Comparison of ENCODE assay signal across 28 cellular contexts in the genomic region with DNA sequence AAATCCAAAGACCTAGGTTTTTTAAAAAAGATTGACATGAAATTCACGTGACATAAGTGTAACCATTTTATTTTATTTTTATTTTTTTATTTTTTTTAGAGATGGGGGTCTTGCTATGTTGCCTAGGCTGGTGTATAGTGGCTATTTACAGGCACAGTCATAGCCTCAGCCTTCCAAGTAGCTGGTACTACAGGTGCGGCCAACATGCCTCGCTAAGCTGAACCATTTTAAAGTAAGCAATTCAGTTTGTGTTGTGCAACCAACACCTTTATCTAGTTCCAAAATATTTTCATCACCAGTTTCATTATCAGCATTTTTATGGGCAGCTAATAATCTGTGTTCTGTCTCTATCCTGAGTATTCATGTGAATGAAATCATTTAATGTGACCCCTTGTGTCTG.
"Had no signal": no experiment of that assay in that cellular context is flagged by ENCODE, and none has a peak within 500 bp of the region (broad histone marks: within the 10 kb centered on the region; RNA-seq: fewer than 3 reads in every experiment).

No MANE protein-coding gene starts in this region.

- H3K9me3 ChIP-seq: colonic mucosa, esophagus muscularis mucosa, esophagus squamous epithelium, gastrocnemius medialis, gastroesophageal sphincter, heart left ventricle, heart right ventricle had no signal

- H3K4me3 ChIP-seq: colonic mucosa, coronary artery, dorsolateral prefrontal cortex, esophagus muscularis mucosa, esophagus squamous epithelium, gastrocnemius medialis, gastroesophageal sphincter, heart left ventricle, heart right ventricle had no signal

- H3K36me3 ChIP-seq: colonic mucosa, esophagus muscularis mucosa, esophagus squamous epithelium, gastrocnemius medialis, gastroesophageal sphincter, heart left ventricle, heart right ventricle had no signal

- FAIRE-seq: colon, endometrium, endothelial cell of umbilical vein, frontal cortex had no signal

- H3K27ac ChIP-seq: colonic mucosa, coronary artery, dorsolateral prefrontal cortex, epithelial cell of prostate, esophagus muscularis mucosa, esophagus squamous epithelium, foreskin keratinocyte, gastrocnemius medialis, gastroesophageal sphincter, heart left ventricle, heart right ventricle had no signal

- ATAC-seq: effector memory CD8-positive, alpha-beta T cell; esophagus mucosa; foreskin keratinocyte; gastrocnemius medialis; gastroesophageal sphincter; heart left ventricle; heart right ventricle had no signal

- H3K4me1 ChIP-seq: colonic mucosa, esophagus muscularis mucosa, esophagus squamous epithelium, foreskin keratinocyte, gastroesophageal sphincter had no signal

- DNase-seq: colonic mucosa; cortex of kidney; dermis blood vessel endothelial cell; dorsolateral prefrontal cortex; effector CD4-positive, alpha-beta T cell; effector CD8-positive, alpha-beta T cell; effector memory CD4-positive, alpha-beta T cell; effector memory CD8-positive, alpha-beta T cell; endodermal cell; erythroblast; esophagus squamous epithelium; foreskin fibroblast; foreskin keratinocyte; foreskin melanocyte; gastrocnemius medialis; glutamatergic neuron; head of caudate nucleus; heart left ventricle; heart right ventricle had no signal

- H3K27me3 ChIP-seq: colonic mucosa, esophagus muscularis mucosa, foreskin keratinocyte, gastrocnemius medialis, gastroesophageal sphincter, heart right ventricle had no signal
